21 cellular contexts compared by ENCODE assay signal in the genomic region with DNA sequence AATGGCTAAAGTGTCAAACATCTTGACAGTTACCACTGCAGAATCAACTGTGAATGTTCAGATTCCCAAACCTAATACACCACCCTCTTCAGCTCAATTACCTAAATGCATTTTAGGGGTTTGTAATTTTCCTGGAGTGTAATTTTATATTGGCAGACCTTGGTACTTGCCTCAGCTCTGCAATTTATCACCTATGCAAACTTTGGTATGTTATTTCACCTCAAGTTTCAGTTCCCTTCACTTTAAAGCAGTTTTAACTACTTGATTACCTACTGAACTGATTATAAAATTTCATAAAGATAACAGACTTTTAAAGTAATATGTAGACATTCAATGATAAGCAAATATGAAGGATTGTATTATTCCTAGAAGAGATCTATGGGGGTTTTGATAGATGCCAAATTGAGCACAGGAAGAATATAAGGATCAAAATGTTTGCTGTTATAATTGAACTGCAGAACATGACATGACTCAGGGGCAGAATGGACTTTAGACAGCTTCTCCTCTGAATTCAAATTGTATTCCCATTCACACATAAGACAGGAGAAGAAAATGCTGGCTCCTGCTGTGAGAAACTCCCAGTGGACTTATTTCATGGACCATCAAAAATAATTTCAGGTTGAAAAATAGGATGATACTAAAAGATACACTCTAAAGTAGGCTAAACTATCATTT.
DNase-seq lines count a peak whose midpoint lies in the region; FAIRE-seq and TF ChIP-seq lines count a peak whose summit lies in the region.
"Had no signal": no experiment of that assay in that cellular context is flagged by ENCODE, and none has a peak within 500 bp of the region (broad histone marks: within the 10 kb centered on the region; RNA-seq: fewer than 3 reads in every experiment).

No MANE protein-coding gene starts in this region.

- no peak overlapping the region for H2BK20ac ChIP-seq in H1 (ENCODE audit: low read length)

- H3K4me2 ChIP-seq in H1 (ENCODE audit: insufficient read depth in 1 of 2, low read depth in 2 of 2, low read length in 2 of 2) (no peak overlapping the region), mesenchymal stem cell (ENCODE audit: low read length, poor library complexity, severe bottlenecking) (no peak overlapping the region)

- H4K8ac ChIP-seq in H1 (ENCODE audit: extremely low read depth, insufficient read depth, low read length) = no peak overlapping the region
- H4K8ac ChIP-seq in mesenchymal stem cell (ENCODE audit: low read length) = no peak overlapping the region

- H3K56ac ChIP-seq in H1 (replicated peaks; ENCODE audit: insufficient read length, low read depth, low read length) = no peak overlapping the region

- H2AFZ ChIP-seq in H1 (ENCODE audit: low read length) (0 out of 2 replicates have a peak overlapping the region, but pooled peaks have one; percentile 34), mesenchymal stem cell (ENCODE audit: low read depth, low read length) (no peak overlapping the region)

- H3K79me1 ChIP-seq in H1 (ENCODE audit: low read depth, low read length) = no peaks in the 10 kb centered on the region
- H3K79me1 ChIP-seq in mesenchymal stem cell (replicated peaks; ENCODE audit: low read length, poor library complexity, severe bottlenecking) = no peaks in the 10 kb centered on the region

- H4K91ac ChIP-seq in H1 (replicated peaks; ENCODE audit: insufficient read length, low read length) = no peak overlapping the region
- no peak overlapping the region for H4K91ac ChIP-seq in mesenchymal stem cell (ENCODE audit: low read length)

- no peak overlapping the region for H3K18ac ChIP-seq in H1 (ENCODE audit: extremely low read depth, low read length)
- no peak overlapping the region for H3K18ac ChIP-seq in mesenchymal stem cell (ENCODE audit: low read depth in 1 of 2, low read length in 2 of 2)

- TF ChIP-seq EP300 in H1 (IDR thresholded peaks at IDR 0.05; ENCODE audit: borderline replicate concordance in 1 of 2, low read depth in 2 of 2, low read length in 2 of 2) = no peak

- H3K27me3 ChIP-seq in H1 (replicated peaks in 1 of 4; ENCODE audit: control insufficient read depth in 3 of 4, extremely low read depth in 1 of 4, insufficient read depth in 3 of 4, low read length in 3 of 4) (no peaks in the 10 kb centered on the region), small intestine (ENCODE audit: control insufficient read depth in 2 of 2, insufficient read depth in 2 of 2, low read length in 2 of 2) (no peaks in the 10 kb centered on the region), mesenchymal stem cell (ENCODE audit: control insufficient read depth in 1 of 2, insufficient read depth in 1 of 2, low read length in 2 of 2) (no peaks in the 10 kb centered on the region)
- H3K27me3 ChIP-seq: BE2C had no signal

- POLR2A ChIA-PET in H1 (lab: Charles Lee; ENCODE audit: partially characterized antibody) = no interaction called here

- H3K14ac ChIP-seq in H1 (ENCODE audit: insufficient read length) (no peak overlapping the region), mesenchymal stem cell (ENCODE audit: low read length in 2 of 2) (no peak overlapping the region)

- H2BK12ac ChIP-seq in H1 (ENCODE audit: low read depth, low read length) (no peak overlapping the region), mesenchymal stem cell (ENCODE audit: low read length in 2 of 2) (no peak overlapping the region)

- no peaks in the 10 kb centered on the region for H3K9me3 ChIP-seq in H1 (ENCODE audit: insufficient read depth in 2 of 2, low read depth in 1 of 2, low read length in 1 of 2)
- no peaks in the 10 kb centered on the region for H3K9me3 ChIP-seq in small intestine (ENCODE audit: control insufficient read depth, low read depth)
- peaks cover 14% of the 10 kb centered on the region for H3K9me3 ChIP-seq in mesenchymal stem cell (ENCODE audit: control insufficient read depth, low read length)
- H3K9me3 ChIP-seq: BE2C, HAP-1 had no signal

- H3K9ac ChIP-seq in H1 (replicated peaks in 1 of 4; ENCODE audit: extremely low read depth in 1 of 4, low read depth in 3 of 4, low read length in 3 of 4) (no peak overlapping the region), mesenchymal stem cell (ENCODE audit: low read length) (no peak overlapping the region)

- CTCF ChIA-PET in H1 (lab: Charles Lee; ENCODE audit: partially characterized antibody) = no interaction called here

- H3K4me1 ChIP-seq in H1 (replicated peaks in 1 of 4; ENCODE audit: control insufficient read depth in 3 of 4, insufficient read depth in 4 of 4, low read length in 3 of 4) (no peaks in the 10 kb centered on the region), small intestine (ENCODE audit: control insufficient read depth in 2 of 2, insufficient read depth in 1 of 2, low read depth in 1 of 2, low read length in 1 of 2) (no peaks in the 10 kb centered on the region), mesenchymal stem cell (ENCODE audit: control insufficient read depth, insufficient read depth, low read depth, low read length) (no peaks in the 10 kb centered on the region)
- H3K4me1 ChIP-seq: BE2C, HAP-1 had no signal

- FAIRE-seq in GM12891 (lab: Jason Lieb, UNC) = no peak
- no peak for FAIRE-seq in H1 (lab: Jason Lieb, UNC)
- FAIRE-seq in small intestine (lab: Jason Lieb, UNC) = no peak
- FAIRE-seq: A204.1, HTR-8/SVneo, K562 had no signal

- no peak overlapping the region for H3K4me3 ChIP-seq in H1 (ENCODE audit: extremely low read depth in 1 of 4, insufficient read depth in 2 of 4, low read depth in 3 of 4, low read length in 4 of 4)
- no peak overlapping the region for H3K4me3 ChIP-seq in small intestine (ENCODE audit: low read depth in 1 of 2, low read length in 2 of 2)
- H3K4me3 ChIP-seq in mesenchymal stem cell (ENCODE audit: insufficient read depth in 1 of 2, low read depth in 1 of 2, low read length in 2 of 2) = no peak overlapping the region
- H3K4me3 ChIP-seq: HAP-1, K562 had no signal

- H4K5ac ChIP-seq in H1 (ENCODE audit: insufficient read length, low read depth, low read length) = no peak overlapping the region

- H3K4ac ChIP-seq in H1 (replicated peaks; ENCODE audit: insufficient read length, low read depth, low read length) (no peak overlapping the region), mesenchymal stem cell (ENCODE audit: low read depth in 1 of 2, low read length in 2 of 2) (no peak overlapping the region)

- no peaks in the 10 kb centered on the region for H3K36me3 ChIP-seq in H1 (ENCODE audit: control insufficient read depth in 2 of 4, insufficient read depth in 4 of 4, low read length in 3 of 4)
- no peaks in the 10 kb centered on the region for H3K36me3 ChIP-seq in small intestine (ENCODE audit: control insufficient read depth in 2 of 2, insufficient read depth in 2 of 2, low read length in 2 of 2)
- H3K36me3 ChIP-seq in mesenchymal stem cell (ENCODE audit: control insufficient read depth in 1 of 2, insufficient read depth in 2 of 2, low read depth in 1 of 2, low read length in 2 of 2) = no peaks in the 10 kb centered on the region
- H3K36me3 ChIP-seq: BE2C, HAP-1 had no signal

- no peak for TF ChIP-seq POLR2A in GM12891 (IDR thresholded peaks at IDR 0.05; ENCODE audit: low read depth, low read length)
- TF ChIP-seq POLR2A in H1 (IDR thresholded peaks at IDR 0.05; ENCODE audit: control extremely low read depth in 1 of 2, low read depth in 2 of 2, low read length in 2 of 2) = no peak

- no peak for TF ChIP-seq CTCF in H1 (IDR thresholded peaks at IDR 0.05; ENCODE audit: control extremely low read depth in 1 of 3, insufficient read depth in 1 of 3, low read depth in 1 of 3, low read length in 3 of 3)

- H2BK15ac ChIP-seq in H1 (ENCODE audit: low read length) = no peak overlapping the region
- no peak overlapping the region for H2BK15ac ChIP-seq in mesenchymal stem cell (ENCODE audit: low read depth, poor library complexity, severe bottlenecking)

- H3K23me2 ChIP-seq in H1 (ENCODE audit: low read depth, low read length) = no peaks in the 10 kb centered on the region

- no peak overlapping the region for H2BK120ac ChIP-seq in H1 (replicated peaks; ENCODE audit: low read depth, low read length)
- H2BK120ac ChIP-seq in mesenchymal stem cell (ENCODE audit: low read depth, low read length) = no peak overlapping the region

- H2AK5ac ChIP-seq in H1 (ENCODE audit: low read depth, low read length) = no peak overlapping the region
- no peak overlapping the region for H2AK5ac ChIP-seq in mesenchymal stem cell (ENCODE audit: low read length, severe bottlenecking)

- H3K23ac ChIP-seq in H1 (ENCODE audit: insufficient read length) (no peak overlapping the region), mesenchymal stem cell (ENCODE audit: low read length in 2 of 2) (no peak overlapping the region)

- TF ChIP-seq RAD21 in H1 (IDR thresholded peaks at IDR 0.05 in 1 of 2, conservative IDR thresholded peaks at IDR 0.05 in 1 of 2; ENCODE audit: low read depth in 2 of 2, low read length in 2 of 2) = no peak

- no peaks in the 10 kb centered on the region for H4K20me1 ChIP-seq in H1 (replicated peaks in 1 of 2; ENCODE audit: control insufficient read depth in 1 of 2, insufficient read depth in 2 of 2, low read length in 2 of 2)

- no peak for DNase-seq in GM12891 (ENCODE audit: insufficient read length, low spot score)
- peak; percentile 83 for DNase-seq in NCI-H2227 treated with DMSO at 0.1 percent for 48 hours (lab: John Stamatoyannopoulos, UW)
- DNase-seq in H1 (ENCODE audit: low read depth in 1 of 2, low spot score in 2 of 2) = no peak
- peak; percentile 46 for DNase-seq in small intestine
- no peak for DNase-seq in mesenchymal stem cell
- no peak for DNase-seq in substantia nigra (lab: John Stamatoyannopoulos, UW)
- DNase-seq in activated effector memory CD4-positive, alpha-beta T cell treated with anti-CD3 and anti-CD28 coated beads, Interleukin-2, amount 50 U/mL, for 16 hours = no peak
- DNase-seq: ACHN; BE2C; C1 segment of cervical spinal cord; CD4-positive, CD25-positive, alpha-beta regulatory T cell; CD8-positive, alpha-beta memory T cell; COR-L47; DMS 273 treated with DMSO at 0.1 percent for 48 hours; DMS53; GDM1; IMR-90 had no signal

- H2BK5ac ChIP-seq in H1 (ENCODE audit: low read depth, low read length) = no peak overlapping the region
- H2BK5ac ChIP-seq in mesenchymal stem cell (ENCODE audit: low read depth, low read length, poor library complexity, severe bottlenecking) = no peak overlapping the region

- no peaks in the 10 kb centered on the region for H3K79me2 ChIP-seq in H1 (ENCODE audit: control insufficient read depth in 1 of 2, insufficient read depth in 2 of 2, low read length in 2 of 2)

- H3K27ac ChIP-seq in H1 (ENCODE audit: low read depth, low read length) = no peak overlapping the region
- H3K27ac ChIP-seq in small intestine (ENCODE audit: low read depth in 1 of 2, low read length in 1 of 2) = no peak overlapping the region
- H3K27ac ChIP-seq in mesenchymal stem cell (ENCODE audit: low read length, poor library complexity, severe bottlenecking) = no peak overlapping the region
- H3K27ac ChIP-seq in substantia nigra (ENCODE audit: low read depth, low read length, poor library complexity, severe bottlenecking) = no peak overlapping the region

TF ChIP-seq in GM12891, 5 proteins besides CTCF, POLR2A, EP300 and RAD21 (continues in another document):
- no peak for TF ChIP-seq TAF1 (IDR thresholded peaks at IDR 0.05; ENCODE audit: low read depth, low read length)
- TF ChIP-seq SPI1 (IDR thresholded peaks at IDR 0.05; ENCODE audit: low read depth, low read length) = 0 out of 2 replicates have a peak, but pooled peaks have one; percentile 15

TF ChIP-seq in H1, 55 proteins besides CTCF, POLR2A, EP300 and RAD21 (continues in another document):
- TF ChIP-seq ASH2L (IDR thresholded peaks at IDR 0.05; ENCODE audit: low read length) (no peak), CHD2 (IDR thresholded peaks at IDR 0.05; ENCODE audit: low read length) (no peak)

Comparison
In these comparisons a context has a peak if more than half of its experiments do, and no peak if none do; other contexts are left out.
1. DNase-seq: peak in NCI-H2227 treated with DMSO at 0.1 percent for 48 hours (single experiment) and small intestine (single experiment); none in GM12891 (single experiment), H1 (0 of 2), mesenchymal stem cell (single experiment), substantia nigra (0 of 49) and activated effector memory CD4-positive, alpha-beta T cell treated with anti-CD3 and anti-CD28 coated beads, Interleukin-2, amount 50 U/mL, for 16 hours (single experiment).